ENCODE assay signal across 31 cellular contexts in genomic region chr4:22873899-22874298, GRCh38.
"Had no signal": no experiment of that assay in that cellular context is flagged by ENCODE, and none has a peak within 500 bp of the region (broad histone marks: within the 10 kb centered on the region; RNA-seq: fewer than 3 reads in every experiment).

No MANE protein-coding gene starts in this region.

- H3K27me3 Mint-ChIP-seq: activated CD4-positive, alpha-beta memory T cell treated with anti-CD3 and anti-CD28 coated beads for 36 hours; activated CD4-positive, alpha-beta T cell treated with anti-CD3 and anti-CD28 coated beads for 36 hours; activated CD4-positive, alpha-beta T cell treated with anti-CD3 and anti-CD28 coated beads, Interleukin-2, amount 10 ng/mL, durations not matched to agents 24 days and 14 days; activated CD8-positive, alpha-beta memory T cell treated with anti-CD3 and anti-CD28 coated beads, Interleukin-2, amount 10 ng/mL, durations not matched to agents 7 days and 5 days; activated naive CD4-positive, alpha-beta T cell treated with anti-CD3 and anti-CD28 coated beads, Interleukin-2, amount 10 ng/mL, durations not matched to agents 7 days and 5 days; activated naive CD8-positive, alpha-beta T cell treated with anti-CD3 and anti-CD28 coated beads, Interleukin-2, amount 10 ng/mL, durations not matched to agents 7 days and 5 days; dendritic cell treated with granulocyte-macrophage colony-stimulating factor and Interleukin-4, amounts not matched to agents 40 ng/mL and 50 ng/mL, for 4 days had no signal

- H3K27ac ChIP-seq: ascending aorta, breast epithelium, cardiac muscle cell, coronary artery, dorsolateral prefrontal cortex had no signal

- H3K9me3 Mint-ChIP-seq: activated CD4-positive, alpha-beta T cell treated with anti-CD3 and anti-CD28 coated beads, Interleukin-2, amount 10 ng/mL, durations not matched to agents 24 days and 14 days; activated naive CD4-positive, alpha-beta T cell treated with anti-CD3 and anti-CD28 coated beads, Interleukin-2, amount 10 ng/mL, durations not matched to agents 7 days and 5 days; activated naive CD8-positive, alpha-beta T cell treated with anti-CD3 and anti-CD28 coated beads, Interleukin-2, amount 10 ng/mL, durations not matched to agents 7 days and 5 days; activated T-helper 1 cell treated with anti-CD3 and anti-CD28 coated beads, Interleukin-12 subunit alpha, Interleukin-12 subunit beta, Interleukin-2, Interleukin-4 antibody, amounts not matched to agents 30 ng/mL and 10 ng/mL and 1 ng/mL, durations not matched to agents 14 hours and 24 hours and 36 hours; activated T-helper 2 cell treated with anti-CD3 and anti-CD28 coated beads, Interferon-gamma antibody, Interleukin-2, Interleukin-4, amounts not matched to agents 10 μg/mL and 5 μg/mL and 100 μg/mL, durations not matched to agents 14 hours and 24 hours and 36 hours; dendritic cell treated with granulocyte-macrophage colony-stimulating factor and Interleukin-4, amounts not matched to agents 40 ng/mL and 50 ng/mL, for 4 days; endodermal cell had no signal

- H3K9me3 ChIP-seq: ascending aorta, breast epithelium had no signal

- H3K4me3 ChIP-seq: ascending aorta, breast epithelium, cardiac muscle cell, coronary artery, dorsolateral prefrontal cortex had no signal

- H3K4me3 Mint-ChIP-seq: activated CD4-positive, alpha-beta memory T cell treated with anti-CD3 and anti-CD28 coated beads for 36 hours; activated CD4-positive, alpha-beta T cell treated with anti-CD3 and anti-CD28 coated beads for 36 hours; activated CD4-positive, alpha-beta T cell treated with anti-CD3 and anti-CD28 coated beads, Interleukin-2, amount 10 ng/mL, durations not matched to agents 24 days and 14 days; activated CD8-positive, alpha-beta memory T cell treated with anti-CD3 and anti-CD28 coated beads, Interleukin-2, amount 10 ng/mL, durations not matched to agents 7 days and 5 days; activated CD8-positive, alpha-beta T cell treated with anti-CD3 and anti-CD28 coated beads, Interleukin-2, amount 10 ng/mL, durations not matched to agents 7 days and 5 days; activated naive CD4-positive, alpha-beta T cell treated with anti-CD3 and anti-CD28 coated beads, Interleukin-2, amount 10 ng/mL, durations not matched to agents 7 days and 5 days; activated naive CD8-positive, alpha-beta T cell treated with anti-CD3 and anti-CD28 coated beads, Interleukin-2, amount 10 ng/mL, durations not matched to agents 7 days and 5 days; activated T-helper 1 cell treated with anti-CD3 and anti-CD28 coated beads, Interleukin-12 subunit alpha, Interleukin-12 subunit beta, Interleukin-2, Interleukin-4 antibody, amounts not matched to agents 30 ng/mL and 10 ng/mL and 1 ng/mL, durations not matched to agents 14 hours and 24 hours and 36 hours; brain; dendritic cell treated with granulocyte-macrophage colony-stimulating factor and Interleukin-4, amounts not matched to agents 40 ng/mL and 50 ng/mL, for 4 days; endodermal cell had no signal

- H3K4me1 Mint-ChIP-seq: activated CD4-positive, alpha-beta T cell treated with anti-CD3 and anti-CD28 coated beads for 36 hours; activated CD4-positive, alpha-beta T cell treated with anti-CD3 and anti-CD28 coated beads, Interleukin-2, amount 10 ng/mL, durations not matched to agents 24 days and 14 days; activated CD8-positive, alpha-beta memory T cell treated with anti-CD3 and anti-CD28 coated beads, Interleukin-2, amount 10 ng/mL, durations not matched to agents 7 days and 5 days; activated naive CD4-positive, alpha-beta T cell treated with anti-CD3 and anti-CD28 coated beads, Interleukin-2, amount 10 ng/mL, durations not matched to agents 7 days and 5 days; activated naive CD8-positive, alpha-beta T cell treated with anti-CD3 and anti-CD28 coated beads, Interleukin-2, amount 10 ng/mL, durations not matched to agents 7 days and 5 days; endodermal cell had no signal

- FAIRE-seq: frontal cortex had no signal

- ATAC-seq: activated CD4-positive, alpha-beta T cell treated with anti-CD3 and anti-CD28 coated beads for 36 hours; activated CD8-positive, alpha-beta memory T cell treated with anti-CD3 and anti-CD28 coated beads, Interleukin-2, amount 10 ng/mL, durations not matched to agents 7 days and 5 days; activated CD8-positive, alpha-beta T cell treated with anti-CD3 and anti-CD28 coated beads, Interleukin-2, amount 10 ng/mL, durations not matched to agents 7 days and 5 days; activated naive CD4-positive, alpha-beta T cell treated with anti-CD3 and anti-CD28 coated beads, Interleukin-2, amount 50 U/mL, for 72 hours had no signal

- H3K4me1 ChIP-seq: ascending aorta, breast epithelium had no signal

- DNase-seq: activated CD4-positive, alpha-beta memory T cell treated with anti-CD3 and anti-CD28 coated beads for 36 hours; activated CD4-positive, alpha-beta T cell treated with anti-CD3 and anti-CD28 coated beads for 36 hours; activated CD4-positive, alpha-beta T cell treated with anti-CD3 and anti-CD28 coated beads, Interleukin-2, amount 10 ng/mL, durations not matched to agents 24 days and 14 days; activated CD4-positive, CD25-positive, alpha-beta regulatory T cell; activated CD4-positive, CD25-positive, alpha-beta regulatory T cell treated with anti-CD3 and anti-CD28 coated beads, Interleukin-2, amount 50 U/mL, for 72 hours; activated CD8-positive, alpha-beta memory T cell treated with anti-CD3 and anti-CD28 coated beads, Interleukin-2, amount 10 ng/mL, durations not matched to agents 7 days and 5 days; activated CD8-positive, alpha-beta memory T cell treated with anti-CD3 and anti-CD28 coated beads, Interleukin-2, amount 50 U/mL, for 4 hours; activated CD8-positive, alpha-beta T cell treated with anti-CD3 and anti-CD28 coated beads, Interleukin-2, amount 10 ng/mL, durations not matched to agents 7 days and 5 days; activated effector memory CD4-positive, alpha-beta T cell treated with anti-CD3 and anti-CD28 coated beads, Interleukin-2, amount 50 U/mL, for 16 hours; activated naive CD4-positive, alpha-beta T cell; activated naive CD4-positive, alpha-beta T cell treated with anti-CD3 and anti-CD28 coated beads, Interleukin-2, amount 10 ng/mL, durations not matched to agents 7 days and 5 days; activated naive CD8-positive, alpha-beta T cell treated with anti-CD3 and anti-CD28 coated beads, Interleukin-2, amount 10 ng/mL, durations not matched to agents 7 days and 5 days; activated T-cell treated with anti-CD3 and anti-CD28 coated beads, Interleukin-2, amount 50 U/mL, for 1 hour; activated T-cell treated with anti-CD3 and anti-CD28 coated beads, Interleukin-2, amount 50 U/mL, for 48 hours; central memory CD4-positive, alpha-beta T cell; cerebellar nuclear complex; dorsolateral prefrontal cortex; effector memory CD4-positive, alpha-beta T cell; endodermal cell; foreskin fibroblast; T-helper 2 cell had no signal

- H3K27me3 ChIP-seq: ascending aorta, breast epithelium, cardiac muscle cell had no signal

- H3K36me3 ChIP-seq: ascending aorta, breast epithelium, cardiac muscle cell had no signal

- H3K27ac Mint-ChIP-seq: activated CD4-positive, alpha-beta memory T cell treated with anti-CD3 and anti-CD28 coated beads for 36 hours; activated CD4-positive, alpha-beta T cell treated with anti-CD3 and anti-CD28 coated beads for 36 hours; activated CD4-positive, alpha-beta T cell treated with anti-CD3 and anti-CD28 coated beads, Interleukin-2, amount 10 ng/mL, durations not matched to agents 24 days and 14 days; activated CD8-positive, alpha-beta memory T cell treated with anti-CD3 and anti-CD28 coated beads, Interleukin-2, amount 10 ng/mL, durations not matched to agents 7 days and 5 days; activated CD8-positive, alpha-beta T cell treated with anti-CD3 and anti-CD28 coated beads, Interleukin-2, amount 10 ng/mL, durations not matched to agents 7 days and 5 days; activated naive CD4-positive, alpha-beta T cell treated with anti-CD3 and anti-CD28 coated beads, Interleukin-2, amount 10 ng/mL, durations not matched to agents 7 days and 5 days; activated naive CD4-positive, alpha-beta T cell treated with anti-CD3 and anti-CD28 coated beads, Interleukin-2, amount 50 U/mL, for 72 hours; activated naive CD8-positive, alpha-beta T cell treated with anti-CD3 and anti-CD28 coated beads, Interleukin-2, amount 10 ng/mL, durations not matched to agents 7 days and 5 days; activated T-helper 1 cell treated with anti-CD3 and anti-CD28 coated beads, Interleukin-12 subunit alpha, Interleukin-12 subunit beta, Interleukin-2, Interleukin-4 antibody, amounts not matched to agents 30 ng/mL and 10 ng/mL and 1 ng/mL, durations not matched to agents 14 hours and 24 hours and 36 hours; activated T-helper 2 cell treated with anti-CD3 and anti-CD28 coated beads, Interferon-gamma antibody, Interleukin-2, Interleukin-4, amounts not matched to agents 10 μg/mL and 5 μg/mL and 100 μg/mL, durations not matched to agents 14 hours and 24 hours and 36 hours; dendritic cell treated with granulocyte-macrophage colony-stimulating factor and Interleukin-4, amounts not matched to agents 40 ng/mL and 50 ng/mL, for 4 days; endodermal cell had no signal

- H3K36me3 Mint-ChIP-seq: activated CD4-positive, alpha-beta memory T cell treated with anti-CD3 and anti-CD28 coated beads for 36 hours; activated CD8-positive, alpha-beta memory T cell treated with anti-CD3 and anti-CD28 coated beads, Interleukin-2, amount 10 ng/mL, durations not matched to agents 7 days and 5 days; activated naive CD4-positive, alpha-beta T cell treated with anti-CD3 and anti-CD28 coated beads, Interleukin-2, amount 10 ng/mL, durations not matched to agents 7 days and 5 days; activated naive CD4-positive, alpha-beta T cell treated with anti-CD3 and anti-CD28 coated beads, Interleukin-2, amount 50 U/mL, for 72 hours; activated naive CD8-positive, alpha-beta T cell treated with anti-CD3 and anti-CD28 coated beads, Interleukin-2, amount 10 ng/mL, durations not matched to agents 7 days and 5 days; brain had no signal
